Comparison of ENCODE assay signal across 8 cellular contexts in the genomic region with DNA sequence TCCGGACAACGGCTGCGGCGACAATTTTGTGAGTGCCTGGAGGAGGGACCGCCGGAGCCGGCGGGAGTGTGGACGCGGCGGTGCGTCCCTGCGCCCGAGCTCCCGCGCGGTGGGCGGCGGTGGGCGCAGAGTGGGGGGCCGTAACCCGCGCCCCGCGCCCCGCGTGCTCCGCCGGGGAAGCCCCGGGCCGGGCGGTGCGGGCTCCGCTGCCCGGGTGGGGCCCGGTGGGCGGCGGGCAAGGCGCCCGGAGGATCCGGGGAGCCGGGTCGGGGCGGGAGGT. TPM values are rescaled to one million over a fixed set of nuclear protein-coding genes. Genes with fewer than 3 reads are reported as not detected.
A peak's percentile ranks its signal among the peaks of the same experiment; 100 is the strongest.
DNase-seq lines count a peak whose midpoint lies in the region; ATAC-seq and TF ChIP-seq lines count a peak whose summit lies in the region.

No MANE protein-coding gene starts in this region.

- CTCF ChIA-PET in A673 (lab: Charles Lee) (no interaction called here), HCT116 (lab: Charles Lee) (no interaction called here), HEK293T (lab: Yijun Ruan, JAX) (interaction anchor here (0.6 to 1.5 kb wide), 2 partner anchors 38 to 125 kb away, joined by 3 to 4 read pairs; no protein-coding TSS in a partner anchor)

- no peak for TF ChIP-seq POLR2A in HCT116 (IDR thresholded peaks at IDR 0.05; ENCODE audit: borderline replicate concordance, extremely low read depth, insufficient read depth, insufficient read length)

- H3K79me2 ChIP-seq in HCT116 (ENCODE audit: insufficient read depth, low read length), result no peaks in the 10 kb centered on the region

- H3K4me3 ChIP-seq in A673 (ENCODE audit: low read depth, low read length, poor library complexity, severe bottlenecking), result peak overlapping the region; percentile 69
- H3K4me3 ChIP-seq in HCT116 (replicated peaks in 1 of 2; ENCODE audit: low read depth in 1 of 2, low read length in 2 of 2), result peak overlapping the region; percentile 65 to 75
- H3K4me3 ChIP-seq in liver (ENCODE audit: low read depth in 1 of 3, low read length in 3 of 3), result peak overlapping the region; percentile 71 to 79 (median 72)
- peak overlapping the region; percentile 91 for H3K4me3 ChIP-seq in upper lobe of right lung

- H3K27ac ChIP-seq in A673 (ENCODE audit: low read depth, low read length, poor library complexity, severe bottlenecking) (no peak overlapping the region), HCT116 (ENCODE audit: low read depth, low read length) (peak overlapping the region; percentile 67; the same call in 1 of the 2 replicates), liver (ENCODE audit: low read depth in 1 of 2, low read length in 2 of 2) (peak overlapping the region; percentile 66 to 74), upper lobe of right lung (peak overlapping the region; percentile 91)

- no peak overlapping the region for H2AFZ ChIP-seq in HCT116 (ENCODE audit: low read depth, low read length, poor library complexity, severe bottlenecking)

- H3K4me1 Mint-ChIP-seq in activated naive CD8-positive, alpha-beta T cell treated with anti-CD3 and anti-CD28 coated beads for 36 hours, result peaks cover 4% of the 10 kb centered on the region

- ATAC-seq in HCT116 (no peak; the same call in 1 of the 2 replicates), upper lobe of right lung (peak; percentile 1)

- no peaks in the 10 kb centered on the region for H3K36me3 Mint-ChIP-seq in activated naive CD8-positive, alpha-beta T cell treated with anti-CD3 and anti-CD28 coated beads for 36 hours

- WGBS in liver, result under 1% methylated on average over 44 of the region's 44 CpGs

- H3K9me3 ChIP-seq in A673 (ENCODE audit: low read depth, low read length, poor library complexity, severe bottlenecking) (no peaks in the 10 kb centered on the region), HCT116 (ENCODE audit: control insufficient read depth in 1 of 2, insufficient read depth in 1 of 2, low read depth in 1 of 2, low read length in 2 of 2) (no peaks in the 10 kb centered on the region), liver (ENCODE audit: control insufficient read depth in 4 of 4, low read length in 3 of 4) (no peaks in the 10 kb centered on the region), upper lobe of right lung (no peaks in the 10 kb centered on the region)

- peak overlapping the region; percentile 69 for H3K9ac ChIP-seq in HCT116 (ENCODE audit: low read length)
- peak overlapping the region in 1 of 2 donors; percentile 72 for H3K9ac ChIP-seq in liver (ENCODE audit: low read depth in 1 of 2, low read length in 2 of 2)

- RAD21 ChIA-PET in HCT116 (lab: Charles Lee; ENCODE audit: low non-redundant PET in 1 of 2, low total read pairs in 2 of 2, uncharacterized antibody in 2 of 2, unreplicated experiment in 2 of 2), result no interaction called here

- no peak overlapping the region for H3K27ac Mint-ChIP-seq in activated naive CD8-positive, alpha-beta T cell treated with anti-CD3 and anti-CD28 coated beads for 36 hours

- peaks cover 9% of the 10 kb centered on the region for H3K27me3 Mint-ChIP-seq in activated naive CD8-positive, alpha-beta T cell treated with anti-CD3 and anti-CD28 coated beads for 36 hours

- BruUV-seq in A673 (replicated peaks; lab: Mats Ljungman, UMichigan), result no TSS peak
- no TSS peak for BruUV-seq in HCT116 (replicated peaks; lab: Mats Ljungman, UMichigan)

- H3K36me3 ChIP-seq in A673 (ENCODE audit: insufficient read depth, low read length, poor library complexity, severe bottlenecking) (no peaks in the 10 kb centered on the region), HCT116 (ENCODE audit: control insufficient read depth in 1 of 2, insufficient read depth in 2 of 2, low read length in 2 of 2) (no peaks in the 10 kb centered on the region), liver (ENCODE audit: control insufficient read depth in 4 of 4, insufficient read depth in 3 of 4, low read depth in 1 of 4, low read length in 3 of 4) (no peaks in the 10 kb centered on the region), upper lobe of right lung (no peaks in the 10 kb centered on the region)

- H3K27me3 ChIP-seq in A673 (replicated peaks; ENCODE audit: insufficient read depth, low read depth, low read length, poor library complexity) (peaks cover 5% of the 10 kb centered on the region), HCT116 (ENCODE audit: insufficient read depth, low read length) (no peaks in the 10 kb centered on the region), liver (ENCODE audit: control insufficient read depth in 4 of 4, insufficient read depth in 4 of 4, low read length in 3 of 4) (no peaks in the 10 kb centered on the region), upper lobe of right lung (no peaks in the 10 kb centered on the region)

- no peaks in the 10 kb centered on the region for H4K20me1 ChIP-seq in HCT116 (ENCODE audit: insufficient read depth)

- H3K9me3 Mint-ChIP-seq in activated naive CD8-positive, alpha-beta T cell treated with anti-CD3 and anti-CD28 coated beads for 36 hours, result no peaks in the 10 kb centered on the region

- no peak for DNase-seq in A673 (ENCODE audit: low spot score)
- no peak for DNase-seq in HCT116 (ENCODE audit: low read depth, low spot score)
- DNase-seq in activated naive CD8-positive, alpha-beta T cell treated with anti-CD3 and anti-CD28 coated beads for 36 hours, result no peak
- no peak for DNase-seq in upper lobe of right lung
- no peak for DNase-seq in cerebellar cortex (ENCODE audit: low spot score)
- no peak for DNase-seq in HEK293T (ENCODE audit: extremely low spot score)
- no peak for DNase-seq in HK-2 (ENCODE audit: unreplicated experiment)

- intact Hi-C loops in A673 (cut with micrococcal nuclease; ENCODE audit: unreplicated experiment) (no loop called here), HCT116 (cut with micrococcal nuclease) (no loop called here), upper lobe of right lung (cut with DNase I) (no loop called here)

- no peaks in the 10 kb centered on the region for H3K9me2 ChIP-seq in HCT116 (ENCODE audit: insufficient read depth)

- TF ChIP-seq CTCF in A673 (conservative IDR thresholded peaks at IDR 0.05; ENCODE audit: low read depth, low read length) (no peak), HCT116 (IDR thresholded peaks at IDR 0.05 in 2 of 3, conservative IDR thresholded peaks at IDR 0.05 in 1 of 3; ENCODE audit: borderline replicate concordance in 1 of 3, insufficient read depth in 1 of 3, low read depth in 2 of 3, low read length in 2 of 3) (no peak), liver (IDR thresholded peaks at IDR 0.05; ENCODE audit: low read depth, low read length, missing input control) (no peak), upper lobe of right lung (IDR thresholded peaks at IDR 0.05) (no peak)

- POLR2A ChIA-PET in A673 (lab: Charles Lee; ENCODE audit: low non-redundant PET), result interaction anchor here (0.6 kb wide), 2 partner anchors 14 to 1392 kb away, joined by 3 read pairs; no protein-coding TSS in a partner anchor
- POLR2A ChIA-PET in HCT116 (lab: Charles Lee), result interaction anchor here (0.5 to 1.0 kb wide), 2 partner anchors 24 to 763 kb away, joined by 3 to 4 read pairs; no protein-coding TSS in a partner anchor
- POLR2A ChIA-PET in HEK293T (lab: Yijun Ruan, JAX), result interaction anchor here (1.2 kb wide), 1 partner anchor 9 kb away, joined by 5 read pairs; no protein-coding TSS in a partner anchor

- no peaks in the 10 kb centered on the region for H3K4me1 ChIP-seq in A673 (ENCODE audit: insufficient read depth, low read length, poor library complexity, severe bottlenecking)
- H3K4me1 ChIP-seq in HCT116 (ENCODE audit: control insufficient read depth in 1 of 2, insufficient read depth in 2 of 2, low read length in 2 of 2), result peaks cover 4 to 15% of the 10 kb centered on the region in 2 experiments
- peaks cover 2 to 18% (median 9%) of the 10 kb centered on the region in 4 donors for H3K4me1 ChIP-seq in liver (ENCODE audit: control insufficient read depth in 4 of 4, insufficient read depth in 4 of 4, low read length in 3 of 4)
- peaks cover 20% of the 10 kb centered on the region for H3K4me1 ChIP-seq in upper lobe of right lung

- H3K4me2 ChIP-seq in HCT116 (ENCODE audit: low read length), result peak overlapping the region; percentile 97

- TF ChIP-seq RAD21 in HCT116 (IDR thresholded peaks at IDR 0.05; ENCODE audit: low read depth) (no peak), liver (IDR thresholded peaks at IDR 0.05) (no peak)

- peak overlapping the region; percentile 77 for H3K4me3 Mint-ChIP-seq in activated naive CD8-positive, alpha-beta T cell treated with anti-CD3 and anti-CD28 coated beads for 36 hours

TF ChIP-seq in HCT116, 20 proteins besides CTCF, POLR2A, EP300 and RAD21:
- TF ChIP-seq ZFX (IDR thresholded peaks at IDR 0.05) (0 out of 2 replicates have a peak, but pooled peaks have one; percentile 41), SP1 (IDR thresholded peaks at IDR 0.05; ENCODE audit: low read depth) (no peak)

TF ChIP-seq in liver, 16 proteins besides CTCF, POLR2A, EP300 and RAD21:
- no peak for TF ChIP-seq GABPA (IDR thresholded peaks at IDR 0.05 in 1 of 2, conservative IDR thresholded peaks at IDR 0.05 in 1 of 2)

TF ChIP-seq in HEK293T, 16 proteins besides CTCF, POLR2A, EP300 and RAD21:
- TF ChIP-seq SUZ12 (IDR thresholded peaks at IDR 0.05), result no peak
- no peak for TF ChIP-seq L3MBTL2 (conservative IDR thresholded peaks at IDR 0.05)
- no peak for TF ChIP-seq CTBP1 (IDR thresholded peaks at IDR 0.05; ENCODE audit: borderline replicate concordance)

RNA-seq across cellular contexts. Expression of a gene that starts 0.4 kb away (rescaled TPM):
- total RNA-seq in A673 (2021), result 2.6 and 3.0 TPM in 2 replicates
- total RNA-seq in HCT116 (2021; ENCODE audit: unreplicated experiment), result 7.5 TPM
- 2.6 and 3.8 TPM in 2 replicates for polyA plus RNA-seq in HCT116 (2012)
- 1 to 10 TPM; 2.2 to 2.3 TPM for total RNA-seq in activated naive CD8-positive, alpha-beta T cell treated with anti-CD3 and anti-CD28 coated beads for 36 hours
- total RNA-seq in liver, result 10 to 100 TPM in 1 of 2 donors, 1 to 10 TPM in 1; 9.3 to 14.4 TPM
- 1 to 10 TPM; 2.4 to 2.8 TPM for polyA plus RNA-seq in liver
- total RNA-seq in upper lobe of right lung, result 31.3 TPM
